Comparison of ENCODE assay signal across 11 cellular contexts in genomic region chr6:138087549-138087948, GRCh38. TPM values are rescaled to one million over a fixed set of nuclear protein-coding genes. Genes with fewer than 3 reads are reported as not detected.
DNase-seq lines count a peak whose midpoint lies in the region; ATAC-seq and TF ChIP-seq lines count a peak whose summit lies in the region.
"Had no signal": no experiment of that assay in that cellular context is flagged by ENCODE, and none has a peak within 500 bp of the region (broad histone marks: within the 10 kb centered on the region; RNA-seq: fewer than 3 reads in every experiment).

No MANE protein-coding gene starts in this region.

- H3K4me3 Mint-ChIP-seq in activated T-helper 2 cell treated with anti-CD3 and anti-CD28 coated beads, Interferon-gamma antibody, Interleukin-2, Interleukin-4, amounts not matched to agents 10 μg/mL and 5 μg/mL and 100 μg/mL, durations not matched to agents 14 hours and 24 hours and 36 hours (ENCODE audit: low read depth), result no peak overlapping the region

- peak overlapping the region; percentile 32 for H3K9ac ChIP-seq in HCT116 (ENCODE audit: low read length)

- H3K36me3 ChIP-seq in HCT116 (ENCODE audit: control insufficient read depth in 1 of 2, insufficient read depth in 2 of 2, low read length in 2 of 2), result peaks cover 2 to 7% of the 10 kb centered on the region in 2 experiments; a peak in 3 of 4 replicates
- peaks cover 0 to 16% (median 0%) of the 10 kb centered on the region in 4 donors for H3K36me3 ChIP-seq in sigmoid colon

- H3K27ac Mint-ChIP-seq in activated T-helper 2 cell treated with anti-CD3 and anti-CD28 coated beads, Interferon-gamma antibody, Interleukin-2, Interleukin-4, amounts not matched to agents 10 μg/mL and 5 μg/mL and 100 μg/mL, durations not matched to agents 14 hours and 24 hours and 36 hours, result no peak overlapping the region

- RAD21 ChIA-PET in HCT116 (lab: Charles Lee; ENCODE audit: low non-redundant PET in 1 of 2, low total read pairs in 2 of 2, uncharacterized antibody in 2 of 2, unreplicated experiment in 2 of 2), result no interaction called here

- CTCF ChIA-PET in HCT116 (lab: Charles Lee), result no interaction called here

- WGBS in sigmoid colon, 2 donors, result 81 to 87% methylated on average over 2 of the region's 2 CpGs

- peak; percentile 72 for DNase-seq in HCT116 (ENCODE audit: low read depth, low spot score)
- peak; percentile 79 for DNase-seq in NCI-H748 treated with DMSO at 0.1 percent for 48 hours (lab: John Stamatoyannopoulos, UW)
- DNase-seq in epithelial cell of prostate (ENCODE audit: low read depth, low spot score), result no peak
- DNase-seq in sigmoid colon, result no peak
- DNase-seq in activated T-helper 2 cell treated with anti-CD3 and anti-CD28 coated beads, Interferon-gamma antibody, Interleukin-2, Interleukin-4, amounts not matched to agents 10 μg/mL and 5 μg/mL and 100 μg/mL, durations not matched to agents 14 hours and 24 hours and 36 hours (ENCODE audit: low spot score), result no peak
- DNase-seq in NCI-H1694 (lab: John Stamatoyannopoulos, UW), result no peak
- DNase-seq in middle frontal gyrus (ENCODE audit: extremely low spot score, low spot score), result no peak
- no peak for DNase-seq in SW480 (ENCODE audit: low spot score)
- DNase-seq: KG1, NCI-H2227 treated with DMSO at 0.1 percent for 48 hours had no signal

- no peak overlapping the region for H2AFZ ChIP-seq in HCT116 (ENCODE audit: low read depth, low read length, poor library complexity, severe bottlenecking)

- H3K4me3 ChIP-seq in HCT116 (replicated peaks in 1 of 2; ENCODE audit: low read depth in 1 of 2, low read length in 2 of 2), result peak overlapping the region in 1 of 2 experiments; percentile 34; a peak in 2 of 4 replicates
- no peak overlapping the region for H3K4me3 ChIP-seq in sigmoid colon
- H3K4me3 ChIP-seq: esophagus muscularis mucosa had no signal

- peak overlapping the region; percentile 80 for H3K4me2 ChIP-seq in HCT116 (ENCODE audit: low read length)

- H3K4me1 Mint-ChIP-seq in activated T-helper 2 cell treated with anti-CD3 and anti-CD28 coated beads, Interferon-gamma antibody, Interleukin-2, Interleukin-4, amounts not matched to agents 10 μg/mL and 5 μg/mL and 100 μg/mL, durations not matched to agents 14 hours and 24 hours and 36 hours (ENCODE audit: low read depth), result peaks cover 4% of the 10 kb centered on the region

- H3K9me3 Mint-ChIP-seq in activated T-helper 2 cell treated with anti-CD3 and anti-CD28 coated beads, Interferon-gamma antibody, Interleukin-2, Interleukin-4, amounts not matched to agents 10 μg/mL and 5 μg/mL and 100 μg/mL, durations not matched to agents 14 hours and 24 hours and 36 hours, result no peaks in the 10 kb centered on the region

- TF ChIP-seq POLR2A in HCT116 (IDR thresholded peaks at IDR 0.05; ENCODE audit: borderline replicate concordance, extremely low read depth, insufficient read depth, insufficient read length) (no peak), sigmoid colon (IDR thresholded peaks at IDR 0.05) (no peak)

- intact Hi-C loops in HCT116 (cut with micrococcal nuclease) (loop anchor here (5.0 kb wide), 1 partner anchor 80 kb away; no protein-coding TSS in a partner anchor), sigmoid colon (cut with DNase I) (no loop called here)
- intact Hi-C loops in activated T-helper 2 cell treated with anti-CD3 and anti-CD28 coated beads, Interferon-gamma antibody, Interleukin-2, Interleukin-4, amounts not matched to agents 10 μg/mL and 5 μg/mL and 100 μg/mL, durations not matched to agents 14 hours and 24 hours and 36 hours (cut with micrococcal nuclease), result no loop called here

- no peaks in the 10 kb centered on the region for H3K36me3 Mint-ChIP-seq in activated T-helper 2 cell treated with anti-CD3 and anti-CD28 coated beads, Interferon-gamma antibody, Interleukin-2, Interleukin-4, amounts not matched to agents 10 μg/mL and 5 μg/mL and 100 μg/mL, durations not matched to agents 14 hours and 24 hours and 36 hours (ENCODE audit: low read depth)

- H3K27ac ChIP-seq in HCT116 (ENCODE audit: low read depth, low read length), result peak overlapping the region; percentile 83
- H3K27ac ChIP-seq in epithelial cell of prostate, result peak overlapping the region; percentile 97
- peak overlapping the region in 3 of 4 donors; percentile 49 to 70 (median 67) for H3K27ac ChIP-seq in sigmoid colon

- TF ChIP-seq EP300 in sigmoid colon (IDR thresholded peaks at IDR 0.05), result no peak

- no peaks in the 10 kb centered on the region for H3K79me2 ChIP-seq in HCT116 (ENCODE audit: insufficient read depth, low read length)

- no peaks in the 10 kb centered on the region; the same call in 1 of the 2 replicates for H3K27me3 ChIP-seq in HCT116 (ENCODE audit: insufficient read depth, low read length)
- no peaks in the 10 kb centered on the region for H3K27me3 ChIP-seq in sigmoid colon
- H3K27me3 ChIP-seq: esophagus muscularis mucosa had no signal

- 0 out of 2 replicates have a peak, but pooled peaks have one; percentile 2 for TF ChIP-seq RAD21 in HCT116 (IDR thresholded peaks at IDR 0.05; ENCODE audit: low read depth)

- H3K4me1 ChIP-seq in HCT116 (ENCODE audit: control insufficient read depth in 1 of 2, insufficient read depth in 2 of 2, low read length in 2 of 2) (peaks cover 44 to 51% of the 10 kb centered on the region in 2 experiments), sigmoid colon (peaks cover 0 to 25% (median 16%) of the 10 kb centered on the region in 4 donors)

- no peaks in the 10 kb centered on the region for H4K20me1 ChIP-seq in HCT116 (ENCODE audit: insufficient read depth)

- POLR2A ChIA-PET in HCT116 (lab: Charles Lee), result interaction anchor here (1.1 kb wide), 1 partner anchor 18 kb away, joined by 6 read pairs; no protein-coding TSS in a partner anchor

- BruUV-seq in HCT116 (replicated peaks; lab: Mats Ljungman, UMichigan), result no TSS peak

- H3K9me2 ChIP-seq in HCT116 (ENCODE audit: insufficient read depth), result no peaks in the 10 kb centered on the region

- peaks cover 19% of the 10 kb centered on the region for H3K27me3 Mint-ChIP-seq in activated T-helper 2 cell treated with anti-CD3 and anti-CD28 coated beads, Interferon-gamma antibody, Interleukin-2, Interleukin-4, amounts not matched to agents 10 μg/mL and 5 μg/mL and 100 μg/mL, durations not matched to agents 14 hours and 24 hours and 36 hours (ENCODE audit: low read depth)

- H3K9me3 ChIP-seq in HCT116 (ENCODE audit: control insufficient read depth in 1 of 2, insufficient read depth in 1 of 2, low read depth in 1 of 2, low read length in 2 of 2) (no peaks in the 10 kb centered on the region), sigmoid colon (no peaks in the 10 kb centered on the region)
- H3K9me3 ChIP-seq: esophagus muscularis mucosa had no signal

- TF ChIP-seq CTCF in HCT116 (IDR thresholded peaks at IDR 0.05 in 2 of 3, conservative IDR thresholded peaks at IDR 0.05 in 1 of 3; ENCODE audit: borderline replicate concordance in 1 of 3, insufficient read depth in 1 of 3, low read depth in 2 of 3, low read length in 2 of 3), result no peak
- no peak for TF ChIP-seq CTCF in sigmoid colon (IDR thresholded peaks at IDR 0.05)

- peak; percentile 70 for ATAC-seq in HCT116

TF ChIP-seq in HCT116, 20 proteins besides CTCF, POLR2A, EP300 and RAD21:
- TF ChIP-seq REST (IDR thresholded peaks at IDR 0.05; ENCODE audit: low read depth) (no peak), POLR2AphosphoS5 (IDR thresholded peaks at IDR 0.05; ENCODE audit: low read depth, low read length) (peak; percentile 22; the same call in 1 of the 2 replicates), TCF7L2 (IDR thresholded peaks at IDR 0.05; ENCODE audit: borderline replicate concordance, extremely low read depth, insufficient read depth, insufficient read length) (peak; percentile 88), FOSL1 (IDR thresholded peaks at IDR 0.05; ENCODE audit: low read depth) (peak; percentile 77), JUND (IDR thresholded peaks at IDR 0.05) (peak; percentile 83), ZFX (IDR thresholded peaks at IDR 0.05) (no peak), SIN3A (IDR thresholded peaks at IDR 0.05; ENCODE audit: low read depth) (0 out of 2 replicates have a peak, but pooled peaks have one; percentile 69), SP1 (IDR thresholded peaks at IDR 0.05; ENCODE audit: low read depth) (peak; percentile 64), CBX3 (IDR thresholded peaks at IDR 0.05; ENCODE audit: low read depth) (peak; percentile 66; the same call in 1 of the 2 replicates), CEBPB (IDR thresholded peaks at IDR 0.05; ENCODE audit: low read depth) (peak; percentile 47)
TF ChIP-seq in HCT116: peak in this region for 8.

RNA-seq across cellular contexts. Expression of gene PERP, which starts 19.7 kb away (rescaled TPM):
- total RNA-seq in HCT116 (2021; ENCODE audit: unreplicated experiment) (85.9 TPM), sigmoid colon (10 to 100 TPM; 35.0 to 41.4 (median 37.1) TPM)
- polyA plus RNA-seq in HCT116 (2012), result 41.4 and 43.8 TPM in 2 replicates
- 10 to 100 TPM; 21.7 to 43.7 (median 31.8) TPM for polyA plus RNA-seq in sigmoid colon
- 6.4 and 7.0 TPM in 2 replicates for total RNA-seq in activated T-helper 2 cell treated with anti-CD3 and anti-CD28 coated beads, Interferon-gamma antibody, Interleukin-2, Interleukin-4, amounts not matched to agents 10 μg/mL and 5 μg/mL and 100 μg/mL, durations not matched to agents 14 hours and 24 hours and 36 hours

Comparison
In these comparisons a context has a peak if more than half of its experiments do, and no peak if none do; other contexts are left out.
1. DNase-seq: peak in HCT116 (single experiment) and NCI-H748 treated with DMSO at 0.1 percent for 48 hours (single experiment); none in epithelial cell of prostate (single experiment), sigmoid colon (single experiment), activated T-helper 2 cell treated with anti-CD3 and anti-CD28 coated beads, Interferon-gamma antibody, Interleukin-2, Interleukin-4, amounts not matched to agents 10 μg/mL and 5 μg/mL and 100 μg/mL, durations not matched to agents 14 hours and 24 hours and 36 hours (single experiment), NCI-H1694 (single experiment), middle frontal gyrus (single experiment) and SW480 (single experiment).
2. Peak in every context shown above with its lines, with median percentiles within 50 percentile points of each other: H3K27ac ChIP-seq.